In the genomic region with DNA sequence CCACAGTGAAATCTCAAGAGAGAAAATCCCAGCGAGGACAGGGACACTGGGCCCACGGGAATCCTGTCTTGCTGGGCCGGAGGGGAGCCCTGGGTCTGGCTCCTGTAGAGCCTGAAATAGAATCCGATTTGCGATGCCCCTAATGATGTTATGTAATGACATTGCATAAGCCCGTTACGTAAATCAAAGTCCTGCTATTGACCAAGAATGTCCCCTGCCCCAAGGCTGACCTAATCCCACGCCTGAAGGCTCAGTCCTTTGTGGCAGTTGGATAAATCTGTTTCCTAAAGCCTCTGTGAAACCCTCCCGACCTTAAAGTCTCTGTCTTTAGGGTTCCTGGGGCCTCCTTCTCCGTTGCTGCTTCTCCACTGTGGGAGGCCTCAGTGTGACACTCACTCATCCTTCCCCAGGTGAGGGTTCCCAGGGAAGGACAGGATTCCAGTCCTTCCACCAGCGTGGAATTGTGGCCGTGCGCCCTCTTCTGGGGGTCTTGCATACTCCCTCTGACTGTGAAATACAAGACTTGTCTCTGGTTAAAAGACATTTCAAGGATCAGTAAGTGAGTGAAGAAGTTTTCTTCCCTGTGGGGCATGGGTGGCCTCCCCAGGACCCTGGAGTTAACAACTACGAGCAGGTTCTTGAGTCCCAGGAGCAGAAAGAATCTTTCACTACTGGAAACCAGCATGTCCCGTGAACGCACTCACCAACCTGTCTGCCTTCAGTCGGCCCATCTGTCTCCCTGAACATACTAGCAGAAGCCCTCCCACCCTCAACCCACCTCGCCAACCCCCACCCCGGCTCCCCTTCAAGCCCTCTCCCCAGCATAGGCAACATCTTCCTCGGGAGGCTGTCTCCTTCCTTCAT, we compare ENCODE assay signal across 8 cellular contexts. TPM values are rescaled to one million over a fixed set of nuclear protein-coding genes. Genes with fewer than 3 reads are reported as not detected.
DNase-seq lines count a peak whose midpoint lies in the region; ATAC-seq and TF ChIP-seq lines count a peak whose summit lies in the region.

No MANE protein-coding gene starts in this region.

- H3K4me1 ChIP-seq in Loucy (ENCODE audit: insufficient read depth, low read length, poor library complexity, severe bottlenecking) (no peaks in the 10 kb centered on the region), colonic mucosa (no peaks in the 10 kb centered on the region)

- H3K79me2 ChIP-seq in Loucy (ENCODE audit: insufficient read depth, low read length) (no peaks in the 10 kb centered on the region), neural cell (replicated peaks; ENCODE audit: insufficient read depth, low read length) (no peaks in the 10 kb centered on the region)

- ATAC-seq in GM18907 (IDR thresholded peaks at IDR 0.05; ENCODE audit: unreplicated experiment) = no peak
- no peak for ATAC-seq in HG03378 (IDR thresholded peaks at IDR 0.05; ENCODE audit: unreplicated experiment)

- H2AFZ ChIP-seq in Loucy (ENCODE audit: low read length) (no peak overlapping the region), neural cell (ENCODE audit: low read depth, low read length) (no peak overlapping the region)

- H4K20me1 ChIP-seq in Loucy (ENCODE audit: insufficient read depth, low read length, poor library complexity, severe bottlenecking) = no peaks in the 10 kb centered on the region
- no peaks in the 10 kb centered on the region for H4K20me1 ChIP-seq in neural cell (ENCODE audit: insufficient read depth)

- DNase-seq in DMS53 (lab: John Stamatoyannopoulos, UW) (peak; percentile 78), colonic mucosa (peak; percentile 41), NCI-H2029 (lab: John Stamatoyannopoulos, UW) (no peak)
- no peak for DNase-seq in NK-92 treated with Interleukin-12 subunit alpha and Interleukin-12 subunit beta, amount 100 ng/mL, for 24 hours (lab: John Stamatoyannopoulos, UW)

- no peaks in the 10 kb centered on the region for H3K36me3 ChIP-seq in Loucy (ENCODE audit: insufficient read depth, low read length)
- no peaks in the 10 kb centered on the region for H3K36me3 ChIP-seq in colonic mucosa
- no peaks in the 10 kb centered on the region for H3K36me3 ChIP-seq in neural cell (ENCODE audit: insufficient read depth, low read length)

- no peak overlapping the region for H3K27ac ChIP-seq in colonic mucosa
- H3K27ac ChIP-seq in neural cell (ENCODE audit: low read length) = no peak overlapping the region

- H3K9ac ChIP-seq in Loucy (ENCODE audit: low read depth, low read length, poor library complexity, severe bottlenecking) = no peak overlapping the region
- H3K9ac ChIP-seq in colonic mucosa (ENCODE audit: low read depth in 2 of 2, low read length in 2 of 2) = no peak overlapping the region
- H3K9ac ChIP-seq in neural cell (ENCODE audit: low read length) = no peak overlapping the region

- intact Hi-C loops in colonic mucosa (cut with DNase I) = no loop called here

- H3K27me3 ChIP-seq in Loucy (ENCODE audit: insufficient read depth, low read length, poor library complexity, severe bottlenecking) (no peaks in the 10 kb centered on the region), colonic mucosa (no peaks in the 10 kb centered on the region), neural cell (ENCODE audit: insufficient read depth, low read depth, low read length) (no peaks in the 10 kb centered on the region)

- no peak for TF ChIP-seq EP300 in neural cell (conservative IDR thresholded peaks at IDR 0.05; ENCODE audit: poor library complexity, severe bottlenecking)

- TF ChIP-seq RAD21 in neural cell (conservative IDR thresholded peaks at IDR 0.05) = peak; percentile 46

- no peaks in the 10 kb centered on the region for H3K9me3 ChIP-seq in Loucy (ENCODE audit: insufficient read depth, low read depth, low read length)
- no peaks in the 10 kb centered on the region for H3K9me3 ChIP-seq in colonic mucosa
- H3K9me3 ChIP-seq in neural cell (ENCODE audit: low read length) = no peaks in the 10 kb centered on the region

- H3K9me2 ChIP-seq in Loucy (replicated peaks; ENCODE audit: low read depth, low read length) (no peaks in the 10 kb centered on the region), neural cell (ENCODE audit: insufficient read depth, low read length) (no peaks in the 10 kb centered on the region)

- no peak overlapping the region for H3K4me2 ChIP-seq in Loucy (ENCODE audit: low read depth, low read length, poor library complexity, severe bottlenecking)
- no peak overlapping the region for H3K4me2 ChIP-seq in neural cell (ENCODE audit: low read length)

- no peak overlapping the region for H3K4me3 ChIP-seq in Loucy (ENCODE audit: low read length, poor library complexity, severe bottlenecking)
- H3K4me3 ChIP-seq in colonic mucosa = no peak overlapping the region
- H3K4me3 ChIP-seq in neural cell (ENCODE audit: low read length) = no peak overlapping the region

- TF ChIP-seq CTCF in Loucy (conservative IDR thresholded peaks at IDR 0.05; ENCODE audit: low read length) = peak; percentile 71
- TF ChIP-seq CTCF in colonic mucosa (IDR thresholded peaks at IDR 0.05) = peak; percentile 35
- TF ChIP-seq CTCF in neural cell (IDR thresholded peaks at IDR 0.05; ENCODE audit: poor library complexity, severe bottlenecking) = peak; percentile 62

- H3F3A ChIP-seq in Loucy (ENCODE audit: low read depth) (no peaks in the 10 kb centered on the region), neural cell (ENCODE audit: insufficient read depth, low read length, poor library complexity, severe bottlenecking) (no peaks in the 10 kb centered on the region)

TF ChIP-seq in neural cell, 6 proteins besides CTCF, POLR2A, EP300 and RAD21:
- TF ChIP-seq SMC3 (conservative IDR thresholded peaks at IDR 0.05; ENCODE audit: poor library complexity) = peak; percentile 57
- no peak for TF ChIP-seq POLR2AphosphoS5 (IDR thresholded peaks at IDR 0.05)
- TF ChIP-seq REST (IDR thresholded peaks at IDR 0.05; ENCODE audit: borderline replicate concordance) = no peak

RNA-seq across cellular contexts. Expression of gene ZNF467, which starts 19.8 kb away (rescaled TPM):
- 1 to 10 TPM; 2.5 to 5.0 TPM for total RNA-seq in colonic mucosa
- polyA plus RNA-seq in neural cell = 11.9 and 12.8 TPM in 2 replicates
- polyA minus RNA-seq in neural cell = 12.2 and 14.9 TPM in 2 replicates

Comparison
In these comparisons a context has a peak if more than half of its experiments do, and no peak if none do; other contexts are left out.
1. DNase-seq: peak in DMS53 (single experiment) and colonic mucosa (single experiment); none in NK-92 treated with Interleukin-12 subunit alpha and Interleukin-12 subunit beta, amount 100 ng/mL, for 24 hours (single experiment) and NCI-H2029 (single experiment).
2. Peak in every context shown above with its lines, with median percentiles within 50 percentile points of each other: CTCF ChIP-seq.